Comparison of ENCODE assay signal across 1 cellular context in genomic region chr19:14496029-14496848, GRCh38.
TF ChIP-seq lines count a peak whose summit lies in the region.

TSS of gene GIPC1 (minus strand) at chr19:14496127. CDS start at chr19:14482976, 13,151 bp downstream.

TF ChIP-seq in HCT116, 20 proteins besides CTCF, POLR2A, EP300 and RAD21 (continued from another document):
- TF ChIP-seq EGR1 (IDR thresholded peaks at IDR 0.05; ENCODE audit: low read depth) (no peak), TCF7L2 (IDR thresholded peaks at IDR 0.05; ENCODE audit: borderline replicate concordance, extremely low read depth, insufficient read depth, insufficient read length) (peak; percentile 60), ZFX (IDR thresholded peaks at IDR 0.05) (peak; percentile 76; the same call in 1 of the 2 replicates), SRF (IDR thresholded peaks at IDR 0.05; ENCODE audit: low read depth) (no peak), EZH2 (IDR thresholded peaks at IDR 0.05) (no peak)
- TF ChIP-seq, protein P1, sequence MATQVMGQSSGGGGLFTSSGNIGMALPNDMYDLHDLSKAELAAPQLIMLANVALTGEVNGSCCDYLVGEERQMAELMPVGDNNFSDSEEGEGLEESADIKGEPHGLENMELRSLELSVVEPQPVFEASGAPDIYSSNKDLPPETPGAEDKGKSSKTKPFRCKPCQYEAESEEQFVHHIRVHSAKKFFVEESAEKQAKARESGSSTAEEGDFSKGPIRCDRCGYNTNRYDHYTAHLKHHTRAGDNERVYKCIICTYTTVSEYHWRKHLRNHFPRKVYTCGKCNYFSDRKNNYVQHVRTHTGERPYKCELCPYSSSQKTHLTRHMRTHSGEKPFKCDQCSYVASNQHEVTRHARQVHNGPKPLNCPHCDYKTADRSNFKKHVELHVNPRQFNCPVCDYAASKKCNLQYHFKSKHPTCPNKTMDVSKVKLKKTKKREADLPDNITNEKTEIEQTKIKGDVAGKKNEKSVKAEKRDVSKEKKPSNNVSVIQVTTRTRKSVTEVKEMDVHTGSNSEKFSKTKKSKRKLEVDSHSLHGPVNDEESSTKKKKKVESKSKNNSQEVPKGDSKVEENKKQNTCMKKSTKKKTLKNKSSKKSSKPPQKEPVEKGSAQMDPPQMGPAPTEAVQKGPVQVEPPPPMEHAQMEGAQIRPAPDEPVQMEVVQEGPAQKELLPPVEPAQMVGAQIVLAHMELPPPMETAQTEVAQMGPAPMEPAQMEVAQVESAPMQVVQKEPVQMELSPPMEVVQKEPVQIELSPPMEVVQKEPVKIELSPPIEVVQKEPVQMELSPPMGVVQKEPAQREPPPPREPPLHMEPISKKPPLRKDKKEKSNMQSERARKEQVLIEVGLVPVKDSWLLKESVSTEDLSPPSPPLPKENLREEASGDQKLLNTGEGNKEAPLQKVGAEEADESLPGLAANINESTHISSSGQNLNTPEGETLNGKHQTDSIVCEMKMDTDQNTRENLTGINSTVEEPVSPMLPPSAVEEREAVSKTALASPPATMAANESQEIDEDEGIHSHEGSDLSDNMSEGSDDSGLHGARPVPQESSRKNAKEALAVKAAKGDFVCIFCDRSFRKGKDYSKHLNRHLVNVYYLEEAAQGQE (IDR thresholded peaks at IDR 0.05; ENCODE audit: low read depth), result no peak
- TF ChIP-seq, protein P2, sequence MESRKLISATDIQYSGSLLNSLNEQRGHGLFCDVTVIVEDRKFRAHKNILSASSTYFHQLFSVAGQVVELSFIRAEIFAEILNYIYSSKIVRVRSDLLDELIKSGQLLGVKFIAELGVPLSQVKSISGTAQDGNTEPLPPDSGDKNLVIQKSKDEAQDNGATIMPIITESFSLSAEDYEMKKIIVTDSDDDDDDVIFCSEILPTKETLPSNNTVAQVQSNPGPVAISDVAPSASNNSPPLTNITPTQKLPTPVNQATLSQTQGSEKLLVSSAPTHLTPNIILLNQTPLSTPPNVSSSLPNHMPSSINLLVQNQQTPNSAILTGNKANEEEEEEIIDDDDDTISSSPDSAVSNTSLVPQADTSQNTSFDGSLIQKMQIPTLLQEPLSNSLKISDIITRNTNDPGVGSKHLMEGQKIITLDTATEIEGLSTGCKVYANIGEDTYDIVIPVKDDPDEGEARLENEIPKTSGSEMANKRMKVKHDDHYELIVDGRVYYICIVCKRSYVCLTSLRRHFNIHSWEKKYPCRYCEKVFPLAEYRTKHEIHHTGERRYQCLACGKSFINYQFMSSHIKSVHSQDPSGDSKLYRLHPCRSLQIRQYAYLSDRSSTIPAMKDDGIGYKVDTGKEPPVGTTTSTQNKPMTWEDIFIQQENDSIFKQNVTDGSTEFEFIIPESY (IDR thresholded peaks at IDR 0.05; ENCODE audit: extremely low read depth, insufficient replicate concordance, low read length), result no peak
TF ChIP-seq in HCT116: peak in this region for 8.
